In the genomic region with DNA sequence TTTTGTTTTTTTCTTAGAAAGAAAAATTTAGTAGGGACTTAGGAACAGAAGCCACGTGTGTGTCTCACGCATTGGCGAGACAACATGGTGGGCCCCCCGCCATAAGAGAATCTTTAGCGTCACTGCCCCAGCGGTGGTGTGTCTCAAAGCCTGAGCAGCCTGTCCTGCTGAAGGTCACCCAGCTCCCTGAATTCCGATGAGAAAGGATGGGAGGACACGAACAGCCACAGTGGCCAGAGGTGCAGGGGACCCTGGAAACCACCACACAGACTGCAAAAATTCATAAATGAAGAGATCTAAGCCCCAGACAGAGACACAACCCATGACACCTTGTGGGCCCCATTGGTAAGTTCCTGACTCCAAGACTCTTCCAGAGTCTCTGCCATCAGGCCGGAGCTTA, we compare ENCODE assay signal across 8 cellular contexts.
"Had no signal": no experiment of that assay in that cellular context is flagged by ENCODE, and none has a peak within 500 bp of the region (broad histone marks: within the 10 kb centered on the region; RNA-seq: fewer than 3 reads in every experiment).

No MANE protein-coding gene starts in this region.

- DNase-seq: GM23248, GOT3, H7, IMR-90, KG1 had no signal

- H3K4me1 ChIP-seq: HAP-1 had no signal

- ATAC-seq: HCT116, K562 had no signal

- H3K27ac ChIP-seq: GM23248 had no signal

- H3K36me3 ChIP-seq: HAP-1 had no signal

- H3K9me3 ChIP-seq: HAP-1 had no signal

- H3K4me3 ChIP-seq: GM23248, HAP-1, K562 had no signal
